11 cellular contexts compared by ENCODE assay signal in genomic region chr11:71606853-71607519, GRCh38. TPM values are rescaled to one million over a fixed set of nuclear protein-coding genes. Genes with fewer than 3 reads are reported as not detected.
"Had no signal": no experiment of that assay in that cellular context is flagged by ENCODE, and none has a peak within 500 bp of the region (broad histone marks: within the 10 kb centered on the region; RNA-seq: fewer than 3 reads in every experiment).

No MANE protein-coding gene starts in this region.

RNA-seq across cellular contexts. Expression of gene KRTAP5-11, which starts 24.3 kb away (rescaled TPM):
- total RNA-seq: activated CD8-positive, alpha-beta T cell treated with anti-CD3 and anti-CD28 coated beads for 36 hours; activated naive CD4-positive, alpha-beta T cell treated with anti-CD3 and anti-CD28 coated beads for 36 hours; body of pancreas; esophagus muscularis mucosa; fibroblast of villous mesenchyme; lung microvascular endothelial cell; prostate gland; Right ventricle myocardium superior; subcutaneous adipose tissue; transverse colon had no signal
- polyA plus RNA-seq: SK-N-SH had no signal

RNA-seq across cellular contexts. Expression of gene KRTAP5-10, which starts 41.6 kb away (rescaled TPM):
- total RNA-seq: activated CD8-positive, alpha-beta T cell treated with anti-CD3 and anti-CD28 coated beads for 36 hours; activated naive CD4-positive, alpha-beta T cell treated with anti-CD3 and anti-CD28 coated beads for 36 hours; body of pancreas; esophagus muscularis mucosa; fibroblast of villous mesenchyme; prostate gland; Right ventricle myocardium superior; subcutaneous adipose tissue had no signal
- polyA plus RNA-seq: SK-N-SH had no signal

RNA-seq across cellular contexts. Expression of gene KRTAP5-9, which starts 58.8 kb away (rescaled TPM):
- total RNA-seq: activated CD8-positive, alpha-beta T cell treated with anti-CD3 and anti-CD28 coated beads for 36 hours; activated naive CD4-positive, alpha-beta T cell treated with anti-CD3 and anti-CD28 coated beads for 36 hours; esophagus muscularis mucosa; fibroblast of villous mesenchyme; lung microvascular endothelial cell; Right ventricle myocardium superior had no signal
- polyA plus RNA-seq: SK-N-SH had no signal
